Comparison of ENCODE assay signal across 8 cellular contexts in the genomic region with DNA sequence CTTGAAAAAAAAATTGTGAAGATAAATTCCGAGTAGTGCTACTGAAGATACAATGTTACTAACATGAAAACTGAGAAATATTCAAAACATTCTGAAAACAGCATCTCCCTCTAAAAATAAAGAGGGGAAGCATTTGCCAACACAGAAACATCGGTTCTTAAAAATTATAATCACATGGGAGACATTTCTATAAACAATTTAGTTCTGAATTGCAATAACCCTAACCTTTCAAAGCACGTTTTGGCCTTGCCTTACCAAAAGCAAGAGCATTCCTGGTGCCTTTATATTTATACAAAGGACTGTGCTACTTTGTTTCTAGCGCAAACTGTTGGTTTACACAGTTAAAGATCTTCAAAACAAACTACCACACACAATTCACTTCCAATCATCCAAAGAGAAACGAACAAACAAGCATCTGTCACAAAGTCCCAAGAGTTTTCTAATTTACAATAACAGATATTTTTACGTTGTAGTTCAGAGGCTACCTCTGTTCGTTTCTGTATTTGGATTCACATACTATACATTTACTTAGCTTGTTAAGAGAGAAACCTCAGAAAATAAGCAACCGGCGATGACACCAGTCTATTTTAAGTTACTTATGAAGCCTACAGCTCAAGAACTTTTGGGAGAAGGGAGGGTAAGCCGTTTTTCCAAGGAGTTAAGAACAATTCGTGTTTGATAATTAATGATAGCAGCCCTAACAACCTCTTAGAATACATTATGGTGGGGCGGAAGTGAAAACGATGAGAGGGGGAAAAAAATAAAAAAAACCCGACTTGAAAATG. TPM values are rescaled to one million over a fixed set of nuclear protein-coding genes. Genes with fewer than 3 reads are reported as not detected.
DNase-seq lines count a peak whose midpoint lies in the region; ATAC-seq and TF ChIP-seq lines count a peak whose summit lies in the region.

No MANE protein-coding gene starts in this region.

- H3K79me2 ChIP-seq in Loucy (ENCODE audit: insufficient read depth, low read length) = peaks cover 55% of the 10 kb centered on the region
- H3K79me2 ChIP-seq in neural cell (replicated peaks; ENCODE audit: insufficient read depth, low read length) = peaks cover 42% of the 10 kb centered on the region

- H3K9me2 ChIP-seq in Loucy (replicated peaks; ENCODE audit: low read depth, low read length) = no peaks in the 10 kb centered on the region
- H3K9me2 ChIP-seq in neural cell (ENCODE audit: insufficient read depth, low read length) = no peaks in the 10 kb centered on the region

- peaks cover 15% of the 10 kb centered on the region for H3K27me3 Mint-ChIP-seq in CD4-positive, CD25-positive, alpha-beta regulatory T cell

- peak overlapping the region; percentile 93 to 97 (median 95) for H3K27ac Mint-ChIP-seq in CD4-positive, CD25-positive, alpha-beta regulatory T cell

- no peaks in the 10 kb centered on the region for H3K36me3 ChIP-seq in CD4-positive, CD25-positive, alpha-beta regulatory T cell (ENCODE audit: control insufficient read depth, insufficient read depth, low read length)
- H3K36me3 ChIP-seq in Loucy (ENCODE audit: insufficient read depth, low read length) (no peaks in the 10 kb centered on the region), neural cell (ENCODE audit: insufficient read depth, low read length) (no peaks in the 10 kb centered on the region)
- no peaks in the 10 kb centered on the region for H3K36me3 ChIP-seq in effector memory CD4-positive, alpha-beta T cell (ENCODE audit: control insufficient read depth, insufficient read depth, low read length)

- peak overlapping the region; percentile 89 for H3K4me2 ChIP-seq in Loucy (ENCODE audit: low read depth, low read length, poor library complexity, severe bottlenecking)
- peak overlapping the region; percentile 74 for H3K4me2 ChIP-seq in neural cell (ENCODE audit: low read length)

- H3K36me3 Mint-ChIP-seq in CD4-positive, CD25-positive, alpha-beta regulatory T cell = peaks cover 6% of the 10 kb centered on the region

- no peak for TF ChIP-seq CTCF in Loucy (conservative IDR thresholded peaks at IDR 0.05; ENCODE audit: low read length)
- TF ChIP-seq CTCF in neural cell (IDR thresholded peaks at IDR 0.05; ENCODE audit: poor library complexity, severe bottlenecking) = no peak

- H3K4me3 ChIP-seq in CD4-positive, CD25-positive, alpha-beta regulatory T cell (ENCODE audit: low read depth, low read length) = peak overlapping the region; percentile 98
- H3K4me3 ChIP-seq in Loucy (ENCODE audit: low read length, poor library complexity, severe bottlenecking) (peak overlapping the region; percentile 96), neural cell (ENCODE audit: low read length) (peak overlapping the region; percentile 82)
- peak overlapping the region; percentile 99 for H3K4me3 ChIP-seq in effector memory CD4-positive, alpha-beta T cell (ENCODE audit: insufficient read depth, low read depth, low read length, poor library complexity, severe bottlenecking)

- ATAC-seq in CD4-positive, CD25-positive, alpha-beta regulatory T cell (ENCODE audit: low read depth in 2 of 2) = no peak
- no peak for ATAC-seq in GM18502 (IDR thresholded peaks at IDR 0.05; ENCODE audit: poor library complexity, unreplicated experiment)
- no peak for ATAC-seq in GM19397 (IDR thresholded peaks at IDR 0.05; ENCODE audit: unreplicated experiment)

- peaks cover 0 to 1% (median 0%) of the 10 kb centered on the region in 7 donors for H3K9me3 Mint-ChIP-seq in CD4-positive, CD25-positive, alpha-beta regulatory T cell

- no peak for TF ChIP-seq EP300 in neural cell (conservative IDR thresholded peaks at IDR 0.05; ENCODE audit: poor library complexity, severe bottlenecking)

- H4K20me1 ChIP-seq in Loucy (ENCODE audit: insufficient read depth, low read length, poor library complexity, severe bottlenecking) (peaks cover 53% of the 10 kb centered on the region), neural cell (ENCODE audit: insufficient read depth) (peaks cover 5% of the 10 kb centered on the region)

- H3K4me1 ChIP-seq in CD4-positive, CD25-positive, alpha-beta regulatory T cell (ENCODE audit: control insufficient read depth, insufficient read depth, low read length, poor library complexity, severe bottlenecking) = peaks cover 53% of the 10 kb centered on the region
- peaks cover 39% of the 10 kb centered on the region for H3K4me1 ChIP-seq in Loucy (ENCODE audit: insufficient read depth, low read length, poor library complexity, severe bottlenecking)
- peaks cover 17% of the 10 kb centered on the region for H3K4me1 ChIP-seq in effector memory CD4-positive, alpha-beta T cell (ENCODE audit: control insufficient read depth, insufficient read depth, low read length, poor library complexity, severe bottlenecking)

- H3K4me3 Mint-ChIP-seq in CD4-positive, CD25-positive, alpha-beta regulatory T cell = peak overlapping the region; percentile 97 to 100 (median 98)

- peaks cover 17 to 53% (median 41%) of the 10 kb centered on the region in 4 donors for H3K4me1 Mint-ChIP-seq in CD4-positive, CD25-positive, alpha-beta regulatory T cell

- peak in 1 of 3 donors; percentile 9 for DNase-seq in CD4-positive, CD25-positive, alpha-beta regulatory T cell
- no peak for DNase-seq in effector memory CD4-positive, alpha-beta T cell
- no peak for DNase-seq in D341Med (ENCODE audit: low spot score)
- no peak for DNase-seq in GDM1 (lab: John Stamatoyannopoulos, UW)

- H3K27me3 ChIP-seq in CD4-positive, CD25-positive, alpha-beta regulatory T cell (ENCODE audit: control insufficient read depth, insufficient read depth, low read length) = peaks cover 3% of the 10 kb centered on the region
- no peaks in the 10 kb centered on the region for H3K27me3 ChIP-seq in Loucy (ENCODE audit: insufficient read depth, low read length, poor library complexity, severe bottlenecking)
- no peaks in the 10 kb centered on the region for H3K27me3 ChIP-seq in effector memory CD4-positive, alpha-beta T cell (replicated peaks; ENCODE audit: control insufficient read depth, insufficient read depth, low read length, poor library complexity, severe bottlenecking)
- H3K27me3 ChIP-seq in neural cell (ENCODE audit: insufficient read depth, low read depth, low read length) = no peaks in the 10 kb centered on the region

- H3K27ac ChIP-seq in CD4-positive, CD25-positive, alpha-beta regulatory T cell (ENCODE audit: insufficient read depth, low read length, poor library complexity, severe bottlenecking) = peak overlapping the region; percentile 98
- H3K27ac ChIP-seq in effector memory CD4-positive, alpha-beta T cell (ENCODE audit: insufficient read depth, low read length, poor library complexity, severe bottlenecking) = peak overlapping the region; percentile 96
- H3K27ac ChIP-seq in neural cell (ENCODE audit: low read length) = peak overlapping the region; percentile 87

- TF ChIP-seq RAD21 in neural cell (conservative IDR thresholded peaks at IDR 0.05) = no peak

- no peaks in the 10 kb centered on the region for H3K9me3 ChIP-seq in CD4-positive, CD25-positive, alpha-beta regulatory T cell (ENCODE audit: control insufficient read depth in 2 of 2, low read length in 2 of 2)
- no peaks in the 10 kb centered on the region for H3K9me3 ChIP-seq in Loucy (ENCODE audit: insufficient read depth, low read depth, low read length)
- H3K9me3 ChIP-seq in effector memory CD4-positive, alpha-beta T cell (ENCODE audit: control insufficient read depth, low read length) = no peaks in the 10 kb centered on the region
- no peaks in the 10 kb centered on the region for H3K9me3 ChIP-seq in neural cell (ENCODE audit: low read length)

- no peaks in the 10 kb centered on the region for H3F3A ChIP-seq in Loucy (ENCODE audit: low read depth)
- H3F3A ChIP-seq in neural cell (ENCODE audit: insufficient read depth, low read length, poor library complexity, severe bottlenecking) = no peaks in the 10 kb centered on the region

- H2AFZ ChIP-seq in Loucy (ENCODE audit: low read length) (no peak overlapping the region), neural cell (ENCODE audit: low read depth, low read length) (peak overlapping the region; percentile 45)

- H3K9ac ChIP-seq in Loucy (ENCODE audit: low read depth, low read length, poor library complexity, severe bottlenecking) (peak overlapping the region; percentile 88), neural cell (ENCODE audit: low read length) (peak overlapping the region; percentile 84)

TF ChIP-seq in neural cell, 6 proteins besides CTCF, POLR2A, EP300 and RAD21:
- TF ChIP-seq, protein P1, sequence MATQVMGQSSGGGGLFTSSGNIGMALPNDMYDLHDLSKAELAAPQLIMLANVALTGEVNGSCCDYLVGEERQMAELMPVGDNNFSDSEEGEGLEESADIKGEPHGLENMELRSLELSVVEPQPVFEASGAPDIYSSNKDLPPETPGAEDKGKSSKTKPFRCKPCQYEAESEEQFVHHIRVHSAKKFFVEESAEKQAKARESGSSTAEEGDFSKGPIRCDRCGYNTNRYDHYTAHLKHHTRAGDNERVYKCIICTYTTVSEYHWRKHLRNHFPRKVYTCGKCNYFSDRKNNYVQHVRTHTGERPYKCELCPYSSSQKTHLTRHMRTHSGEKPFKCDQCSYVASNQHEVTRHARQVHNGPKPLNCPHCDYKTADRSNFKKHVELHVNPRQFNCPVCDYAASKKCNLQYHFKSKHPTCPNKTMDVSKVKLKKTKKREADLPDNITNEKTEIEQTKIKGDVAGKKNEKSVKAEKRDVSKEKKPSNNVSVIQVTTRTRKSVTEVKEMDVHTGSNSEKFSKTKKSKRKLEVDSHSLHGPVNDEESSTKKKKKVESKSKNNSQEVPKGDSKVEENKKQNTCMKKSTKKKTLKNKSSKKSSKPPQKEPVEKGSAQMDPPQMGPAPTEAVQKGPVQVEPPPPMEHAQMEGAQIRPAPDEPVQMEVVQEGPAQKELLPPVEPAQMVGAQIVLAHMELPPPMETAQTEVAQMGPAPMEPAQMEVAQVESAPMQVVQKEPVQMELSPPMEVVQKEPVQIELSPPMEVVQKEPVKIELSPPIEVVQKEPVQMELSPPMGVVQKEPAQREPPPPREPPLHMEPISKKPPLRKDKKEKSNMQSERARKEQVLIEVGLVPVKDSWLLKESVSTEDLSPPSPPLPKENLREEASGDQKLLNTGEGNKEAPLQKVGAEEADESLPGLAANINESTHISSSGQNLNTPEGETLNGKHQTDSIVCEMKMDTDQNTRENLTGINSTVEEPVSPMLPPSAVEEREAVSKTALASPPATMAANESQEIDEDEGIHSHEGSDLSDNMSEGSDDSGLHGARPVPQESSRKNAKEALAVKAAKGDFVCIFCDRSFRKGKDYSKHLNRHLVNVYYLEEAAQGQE (IDR thresholded peaks at IDR 0.05; ENCODE audit: borderline replicate concordance) = no peak
- TF ChIP-seq EZH2 (IDR thresholded peaks at IDR 0.05; ENCODE audit: borderline replicate concordance, insufficient read depth, low read length, poor library complexity, severe bottlenecking) (no peak), SMC3 (conservative IDR thresholded peaks at IDR 0.05; ENCODE audit: poor library complexity) (no peak), POLR2AphosphoS5 (IDR thresholded peaks at IDR 0.05) (no peak), MXI1 (conservative IDR thresholded peaks at IDR 0.05; ENCODE audit: poor library complexity, severe bottlenecking) (no peak), TAF1 (IDR thresholded peaks at IDR 0.05; ENCODE audit: low read depth) (no peak)

RNA-seq across cellular contexts. Expression of a gene that starts 1.3 kb away (rescaled TPM):
- 121 TPM for total RNA-seq in CD4-positive, CD25-positive, alpha-beta regulatory T cell
- 100 to 1,000 TPM in 1 of 4 donors, 10 to 100 TPM in 3; 94.0 to 123 (median 97.6) TPM for polyA plus RNA-seq in CD4-positive, CD25-positive, alpha-beta regulatory T cell
- 49.0 and 50.4 TPM in 2 replicates for polyA plus RNA-seq in neural cell
- polyA minus RNA-seq in neural cell = 63.1 and 72.7 TPM in 2 replicates
